24 cellular contexts compared by ENCODE assay signal in genomic region chr1:15881961-15882360, GRCh38.
"Had no signal": no experiment of that assay in that cellular context is flagged by ENCODE, and none has a peak within 500 bp of the region (broad histone marks: within the 10 kb centered on the region; RNA-seq: fewer than 3 reads in every experiment).

No MANE protein-coding gene starts in this region.

- H3K9me3 Mint-ChIP-seq: activated naive CD4-positive, alpha-beta T cell treated with anti-CD3 and anti-CD28 coated beads, Interleukin-2, amount 50 U/mL, for 24 hours; nephron had no signal

- H3K27ac ChIP-seq: adrenal gland, brain microvascular endothelial cell, parathyroid adenoma, testis, upper lobe of left lung had no signal

- H3K27me3 ChIP-seq: adrenal gland, ascending aorta, brain microvascular endothelial cell, left lung, testis, upper lobe of left lung had no signal

- H3K9me3 ChIP-seq: adrenal gland, ascending aorta, left lung, testis, upper lobe of left lung had no signal

- ATAC-seq: activated CD4-positive, alpha-beta T cell treated with anti-CD3 and anti-CD28 coated beads for 36 hours; left lung; right cardiac atrium had no signal

- H3K4me3 Mint-ChIP-seq: activated CD4-positive, alpha-beta T cell treated with anti-CD3 and anti-CD28 coated beads for 36 hours; activated naive CD4-positive, alpha-beta T cell treated with anti-CD3 and anti-CD28 coated beads, Interleukin-2, amount 50 U/mL, for 24 hours; nephron had no signal

- DNase-seq: activated CD4-positive, alpha-beta T cell treated with anti-CD3 and anti-CD28 coated beads for 36 hours; activated CD4-positive, alpha-beta T cell treated with anti-CD3 and anti-CD28 coated beads, Interleukin-2, amount 50 U/mL, for 4 hours; activated CD8-positive, alpha-beta memory T cell treated with anti-CD3 and anti-CD28 coated beads for 24 hours; activated CD8-positive, alpha-beta memory T cell treated with anti-CD3 and anti-CD28 coated beads, Interleukin-2, amount 50 U/mL, for 4 hours; activated gamma-delta T cell treated with Interleukin-2 at 50 U/mL for 16 hours; adrenal gland; brain microvascular endothelial cell; caudate nucleus; dermis blood vessel endothelial cell; effector CD8-positive, alpha-beta T cell; erythroblast; foreskin fibroblast; kidney glomerular epithelial cell; left lung; midbrain; right cardiac atrium; stimulated activated CD4-positive, alpha-beta T cell treated with anti-CD3 and anti-CD28 coated beads, Interleukin-1b, Interleukin-23, amount 100 ng/mL, for 48 hours; T-helper 9 cell; testis; upper lobe of left lung had no signal

- H3K27me3 Mint-ChIP-seq: activated CD4-positive, alpha-beta T cell treated with anti-CD3 and anti-CD28 coated beads for 36 hours; activated naive CD4-positive, alpha-beta T cell treated with anti-CD3 and anti-CD28 coated beads, Interleukin-2, amount 50 U/mL, for 24 hours had no signal

- H3K36me3 ChIP-seq: brain microvascular endothelial cell had no signal

- H3K4me3 ChIP-seq: adrenal gland, ascending aorta, left lung, testis, upper lobe of left lung had no signal

- H3K4me1 ChIP-seq: testis had no signal

- H3K9ac ChIP-seq: parathyroid adenoma had no signal
